In the genomic region with DNA sequence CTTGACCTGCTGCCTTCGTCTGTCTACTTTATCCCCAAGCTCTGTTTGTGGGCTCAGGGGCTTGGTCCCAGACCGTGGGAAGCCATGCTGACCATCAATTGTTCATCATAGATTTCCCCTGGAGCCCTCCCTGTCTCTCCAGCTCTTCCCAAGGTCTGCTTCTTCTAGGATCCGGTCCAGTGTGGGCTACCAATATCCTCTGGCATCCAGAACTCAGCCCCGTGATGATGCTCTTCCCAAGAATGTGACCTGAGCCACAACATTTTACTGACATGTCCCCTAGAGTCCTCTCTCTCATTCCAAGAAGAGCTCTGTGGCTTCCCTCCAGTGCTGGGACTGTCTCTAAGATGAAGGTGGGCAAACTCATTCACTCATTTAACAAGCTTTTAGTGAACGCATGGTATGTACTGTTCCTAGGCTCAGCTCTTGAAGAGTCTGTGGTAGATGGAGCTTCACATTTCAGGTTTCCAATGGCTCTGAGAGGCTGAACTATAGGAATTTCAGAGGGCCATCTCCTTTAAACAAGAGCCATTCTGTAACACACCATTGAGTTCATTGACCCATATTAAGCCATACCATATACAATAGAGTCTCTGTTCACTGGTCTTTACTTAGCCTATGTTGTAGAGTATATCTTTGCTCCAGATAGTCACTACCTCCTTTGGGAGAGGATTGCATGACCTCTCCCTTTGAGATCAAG, we compare ENCODE assay signal across 25 cellular contexts.
A peak's percentile ranks its signal among the peaks of the same experiment; 100 is the strongest.
DNase-seq lines count a peak whose midpoint lies in the region; ATAC-seq and TF ChIP-seq lines count a peak whose summit lies in the region.
"Had no signal": no experiment of that assay in that cellular context is flagged by ENCODE, and none has a peak within 500 bp of the region (broad histone marks: within the 10 kb centered on the region; RNA-seq: fewer than 3 reads in every experiment).

No MANE protein-coding gene starts in this region.

- TF ChIP-seq CTCF in AG10803 (conservative IDR thresholded peaks at IDR 0.05; ENCODE audit: low read length) (no peak), RWPE1 (conservative IDR thresholded peaks at IDR 0.05; ENCODE audit: low read depth) (no peak)

- ATAC-seq in GM19324 (IDR thresholded peaks at IDR 0.05; ENCODE audit: low FRiP score, unreplicated experiment) (no peak), GM18502 (IDR thresholded peaks at IDR 0.05; ENCODE audit: poor library complexity, unreplicated experiment) (no peak)
- ATAC-seq: A549, T-cell had no signal

- POLR2A ChIA-PET in RWPE1 (lab: Yijun Ruan, JAX; ENCODE audit: low non-redundant PET), result no interaction called here

- DNase-seq in AG10803 (ENCODE audit: low read depth) (peak; percentile 53), EH (ENCODE audit: low read depth) (peak; percentile 81), RPMI7951 (ENCODE audit: low read depth) (peak; percentile 70), myocyte (ENCODE audit: low read depth) (peak; percentile 82), RWPE1 (ENCODE audit: low spot score) (no peak)
- DNase-seq in activated naive CD8-positive, alpha-beta T cell treated with anti-CD3 and anti-CD28 coated beads for 36 hours, result no peak
- DNase-seq: CD8-positive, alpha-beta memory T cell; GOT3; HCEC 1CT; IMR-90; MV-4-11; NCI-H1694; NCI-H2081; NCI-H2171; NCI-H446; NCI-H526; SHP77; SK-N-SH; T-cell had no signal

- H3K27ac ChIP-seq in RWPE1, result no peak overlapping the region
- H3K27ac ChIP-seq: A549, C4-2B, HL-60, KMS-11 had no signal

- no peaks in the 10 kb centered on the region for H3K9me3 Mint-ChIP-seq in activated naive CD8-positive, alpha-beta T cell treated with anti-CD3 and anti-CD28 coated beads for 36 hours
- H3K9me3 Mint-ChIP-seq: T-cell had no signal

- H3K36me3 Mint-ChIP-seq in activated naive CD8-positive, alpha-beta T cell treated with anti-CD3 and anti-CD28 coated beads for 36 hours, result no peaks in the 10 kb centered on the region
- H3K36me3 Mint-ChIP-seq: CD8-positive, alpha-beta memory T cell; T-cell had no signal

- no peaks in the 10 kb centered on the region for H3K27me3 Mint-ChIP-seq in activated naive CD8-positive, alpha-beta T cell treated with anti-CD3 and anti-CD28 coated beads for 36 hours

- CTCF ChIA-PET in RWPE1 (lab: Yijun Ruan, JAX), result no interaction called here

- H3K4me3 ChIP-seq in AG10803 (ENCODE audit: low read length), result no peak overlapping the region
- H3K4me3 ChIP-seq: A549 had no signal

- no peak overlapping the region for H3K4me3 Mint-ChIP-seq in activated naive CD8-positive, alpha-beta T cell treated with anti-CD3 and anti-CD28 coated beads for 36 hours
- H3K4me3 Mint-ChIP-seq: CD8-positive, alpha-beta memory T cell; T-cell had no signal

- no peak overlapping the region for H3K27ac Mint-ChIP-seq in activated naive CD8-positive, alpha-beta T cell treated with anti-CD3 and anti-CD28 coated beads for 36 hours
- H3K27ac Mint-ChIP-seq: CD8-positive, alpha-beta memory T cell; T-cell had no signal

- no peaks in the 10 kb centered on the region for H3K4me1 Mint-ChIP-seq in activated naive CD8-positive, alpha-beta T cell treated with anti-CD3 and anti-CD28 coated beads for 36 hours
- H3K4me1 Mint-ChIP-seq: CD8-positive, alpha-beta memory T cell had no signal

Comparison
In these comparisons a context has a peak if more than half of its experiments do, and no peak if none do; other contexts are left out.
1. DNase-seq: peak in AG10803 (single experiment), EH (single experiment), RPMI7951 (single experiment) and myocyte (single experiment); none in RWPE1 (single experiment) and activated naive CD8-positive, alpha-beta T cell treated with anti-CD3 and anti-CD28 coated beads for 36 hours (single experiment).